In genomic region chr13:113153810-113154748, GRCh38 we compare ENCODE assay signal across 1 cellular context.
TF ChIP-seq lines count a peak whose summit lies in the region.

No MANE protein-coding gene starts in this region.

TF ChIP-seq in K562, 482 proteins besides CTCF, POLR2A, EP300 and RAD21 (continued from another document):
- TF ChIP-seq, protein P1, sequence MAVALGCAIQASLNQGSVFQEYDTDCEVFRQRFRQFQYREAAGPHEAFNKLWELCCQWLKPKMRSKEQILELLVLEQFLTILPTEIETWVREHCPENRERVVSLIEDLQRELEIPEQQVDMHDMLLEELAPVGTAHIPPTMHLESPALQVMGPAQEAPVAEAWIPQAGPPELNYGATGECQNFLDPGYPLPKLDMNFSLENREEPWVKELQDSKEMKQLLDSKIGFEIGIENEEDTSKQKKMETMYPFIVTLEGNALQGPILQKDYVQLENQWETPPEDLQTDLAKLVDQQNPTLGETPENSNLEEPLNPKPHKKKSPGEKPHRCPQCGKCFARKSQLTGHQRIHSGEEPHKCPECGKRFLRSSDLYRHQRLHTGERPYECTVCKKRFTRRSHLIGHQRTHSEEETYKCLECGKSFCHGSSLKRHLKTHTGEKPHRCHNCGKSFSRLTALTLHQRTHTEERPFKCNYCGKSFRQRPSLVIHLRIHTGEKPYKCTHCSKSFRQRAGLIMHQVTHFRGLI (CRISPR knock-in tag; IDR thresholded peaks at IDR 0.05), result no peak
- TF ChIP-seq NFXL1 (CRISPR knock-in tag; IDR thresholded peaks at IDR 0.05) (no peak), MYBL2 (IDR thresholded peaks at IDR 0.05; ENCODE audit: low read depth) (no peak), MYBL2 (CRISPR knock-in tag; IDR thresholded peaks at IDR 0.05; ENCODE audit: borderline replicate concordance) (no peak), NFIC (IDR thresholded peaks at IDR 0.05) (no peak), ZNF212 (CRISPR knock-in tag; IDR thresholded peaks at IDR 0.05) (no peak), TRIM28 (IDR thresholded peaks at IDR 0.05) (no peak), MBD2 (IDR thresholded peaks at IDR 0.05; ENCODE audit: borderline replicate concordance, low read depth) (0 out of 2 replicates have a peak, but pooled peaks have one; percentile 36), MTF1 (CRISPR knock-in tag; IDR thresholded peaks at IDR 0.05; ENCODE audit: borderline replicate concordance) (no peak), IRF9 (tag; IDR thresholded peaks at IDR 0.05) (no peak), TCF7 (IDR thresholded peaks at IDR 0.05; ENCODE audit: borderline replicate concordance) (no peak), ZBTB7A (IDR thresholded peaks at IDR 0.05; ENCODE audit: borderline replicate concordance, control insufficient read depth, low read depth, low read length) (no peak), ZKSCAN3 (CRISPR knock-in tag; IDR thresholded peaks at IDR 0.05) (no peak), FOXK2 (conservative IDR thresholded peaks at IDR 0.05 in 1 of 2, IDR thresholded peaks at IDR 0.05 in 1 of 2; ENCODE audit: low read depth in 2 of 2) (no peak), ZBTB2 (IDR thresholded peaks at IDR 0.05) (no peak), BACH1 (tag; IDR thresholded peaks at IDR 0.05) (no peak), CC2D1A (IDR thresholded peaks at IDR 0.05) (no peak), RBM39 (optimal IDR thresholded peaks at IDR 0.05; ENCODE audit: low read depth, low read length) (no peak), MECOM (CRISPR knock-in tag; IDR thresholded peaks at IDR 0.05) (no peak), ZNF699 (CRISPR knock-in tag; IDR thresholded peaks at IDR 0.05; ENCODE audit: insufficient replicate concordance) (no peak), MXI1 (IDR thresholded peaks at IDR 0.05; ENCODE audit: low read depth, low read length) (no peak), NR1H2 (CRISPR knock-in tag; IDR thresholded peaks at IDR 0.05) (no peak), ZNF511 (CRISPR knock-in tag; IDR thresholded peaks at IDR 0.05) (no peak), IRF2 (CRISPR knock-in tag; IDR thresholded peaks at IDR 0.05) (no peak), TCF3 (CRISPR knock-in tag; IDR thresholded peaks at IDR 0.05) (no peak), E2F3 (CRISPR knock-in tag; IDR thresholded peaks at IDR 0.05) (no peak), MTA2 (IDR thresholded peaks at IDR 0.05; ENCODE audit: low read depth) (no peak), COPS2 (conservative IDR thresholded peaks at IDR 0.05) (no peak), ZNF133 (CRISPR knock-in tag; IDR thresholded peaks at IDR 0.05) (no peak), SRSF3 (IDR thresholded peaks at IDR 0.05; ENCODE audit: insufficient read depth, low read length) (no peak), HNRNPH1 (optimal IDR thresholded peaks at IDR 0.05; ENCODE audit: low read depth, low read length) (no peak), TGIF2 (CRISPR knock-in tag; IDR thresholded peaks at IDR 0.05) (no peak), POLR2G (IDR thresholded peaks at IDR 0.05; ENCODE audit: low read depth, low read length) (peak; percentile 74), ZKSCAN8 (CRISPR knock-in tag; IDR thresholded peaks at IDR 0.05) (no peak), ZNF12 (CRISPR knock-in tag; IDR thresholded peaks at IDR 0.05) (no peak), ZBTB1 (CRISPR knock-in tag; IDR thresholded peaks at IDR 0.05; ENCODE audit: borderline replicate concordance, low read depth) (no peak), NFRKB (IDR thresholded peaks at IDR 0.05; ENCODE audit: low read depth) (0 out of 2 replicates have a peak, but pooled peaks have one; percentile 45), HMG20B (CRISPR knock-in tag; IDR thresholded peaks at IDR 0.05) (no peak), SMARCB1 (IDR thresholded peaks at IDR 0.05; ENCODE audit: insufficient read length, low read depth) (no peak)
- TF ChIP-seq, protein P2, sequence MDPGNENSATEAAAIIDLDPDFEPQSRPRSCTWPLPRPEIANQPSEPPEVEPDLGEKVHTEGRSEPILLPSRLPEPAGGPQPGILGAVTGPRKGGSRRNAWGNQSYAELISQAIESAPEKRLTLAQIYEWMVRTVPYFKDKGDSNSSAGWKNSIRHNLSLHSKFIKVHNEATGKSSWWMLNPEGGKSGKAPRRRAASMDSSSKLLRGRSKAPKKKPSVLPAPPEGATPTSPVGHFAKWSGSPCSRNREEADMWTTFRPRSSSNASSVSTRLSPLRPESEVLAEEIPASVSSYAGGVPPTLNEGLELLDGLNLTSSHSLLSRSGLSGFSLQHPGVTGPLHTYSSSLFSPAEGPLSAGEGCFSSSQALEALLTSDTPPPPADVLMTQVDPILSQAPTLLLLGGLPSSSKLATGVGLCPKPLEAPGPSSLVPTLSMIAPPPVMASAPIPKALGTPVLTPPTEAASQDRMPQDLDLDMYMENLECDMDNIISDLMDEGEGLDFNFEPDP (CRISPR knock-in tag; IDR thresholded peaks at IDR 0.05), result no peak
- TF ChIP-seq, protein P3, sequence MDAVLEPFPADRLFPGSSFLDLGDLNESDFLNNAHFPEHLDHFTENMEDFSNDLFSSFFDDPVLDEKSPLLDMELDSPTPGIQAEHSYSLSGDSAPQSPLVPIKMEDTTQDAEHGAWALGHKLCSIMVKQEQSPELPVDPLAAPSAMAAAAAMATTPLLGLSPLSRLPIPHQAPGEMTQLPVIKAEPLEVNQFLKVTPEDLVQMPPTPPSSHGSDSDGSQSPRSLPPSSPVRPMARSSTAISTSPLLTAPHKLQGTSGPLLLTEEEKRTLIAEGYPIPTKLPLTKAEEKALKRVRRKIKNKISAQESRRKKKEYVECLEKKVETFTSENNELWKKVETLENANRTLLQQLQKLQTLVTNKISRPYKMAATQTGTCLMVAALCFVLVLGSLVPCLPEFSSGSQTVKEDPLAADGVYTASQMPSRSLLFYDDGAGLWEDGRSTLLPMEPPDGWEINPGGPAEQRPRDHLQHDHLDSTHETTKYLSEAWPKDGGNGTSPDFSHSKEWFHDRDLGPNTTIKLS (IDR thresholded peaks at IDR 0.05; ENCODE audit: borderline replicate concordance, low read depth), result no peak
- TF ChIP-seq, protein P4, sequence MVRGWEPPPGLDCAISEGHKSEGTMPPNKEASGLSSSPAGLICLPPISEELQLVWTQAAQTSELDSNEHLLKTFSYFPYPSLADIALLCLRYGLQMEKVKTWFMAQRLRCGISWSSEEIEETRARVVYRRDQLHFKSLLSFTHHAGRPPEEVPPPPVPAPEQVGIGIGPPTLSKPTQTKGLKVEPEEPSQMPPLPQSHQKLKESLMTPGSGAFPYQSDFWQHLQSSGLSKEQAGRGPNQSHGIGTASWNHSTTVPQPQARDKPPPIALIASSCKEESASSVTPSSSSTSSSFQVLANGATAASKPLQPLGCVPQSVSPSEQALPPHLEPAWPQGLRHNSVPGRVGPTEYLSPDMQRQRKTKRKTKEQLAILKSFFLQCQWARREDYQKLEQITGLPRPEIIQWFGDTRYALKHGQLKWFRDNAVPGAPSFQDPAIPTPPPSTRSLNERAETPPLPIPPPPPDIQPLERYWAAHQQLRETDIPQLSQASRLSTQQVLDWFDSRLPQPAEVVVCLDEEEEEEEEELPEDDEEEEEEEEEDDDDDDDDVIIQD (CRISPR knock-in tag; IDR thresholded peaks at IDR 0.05), result no peak
- TF ChIP-seq, protein P5, sequence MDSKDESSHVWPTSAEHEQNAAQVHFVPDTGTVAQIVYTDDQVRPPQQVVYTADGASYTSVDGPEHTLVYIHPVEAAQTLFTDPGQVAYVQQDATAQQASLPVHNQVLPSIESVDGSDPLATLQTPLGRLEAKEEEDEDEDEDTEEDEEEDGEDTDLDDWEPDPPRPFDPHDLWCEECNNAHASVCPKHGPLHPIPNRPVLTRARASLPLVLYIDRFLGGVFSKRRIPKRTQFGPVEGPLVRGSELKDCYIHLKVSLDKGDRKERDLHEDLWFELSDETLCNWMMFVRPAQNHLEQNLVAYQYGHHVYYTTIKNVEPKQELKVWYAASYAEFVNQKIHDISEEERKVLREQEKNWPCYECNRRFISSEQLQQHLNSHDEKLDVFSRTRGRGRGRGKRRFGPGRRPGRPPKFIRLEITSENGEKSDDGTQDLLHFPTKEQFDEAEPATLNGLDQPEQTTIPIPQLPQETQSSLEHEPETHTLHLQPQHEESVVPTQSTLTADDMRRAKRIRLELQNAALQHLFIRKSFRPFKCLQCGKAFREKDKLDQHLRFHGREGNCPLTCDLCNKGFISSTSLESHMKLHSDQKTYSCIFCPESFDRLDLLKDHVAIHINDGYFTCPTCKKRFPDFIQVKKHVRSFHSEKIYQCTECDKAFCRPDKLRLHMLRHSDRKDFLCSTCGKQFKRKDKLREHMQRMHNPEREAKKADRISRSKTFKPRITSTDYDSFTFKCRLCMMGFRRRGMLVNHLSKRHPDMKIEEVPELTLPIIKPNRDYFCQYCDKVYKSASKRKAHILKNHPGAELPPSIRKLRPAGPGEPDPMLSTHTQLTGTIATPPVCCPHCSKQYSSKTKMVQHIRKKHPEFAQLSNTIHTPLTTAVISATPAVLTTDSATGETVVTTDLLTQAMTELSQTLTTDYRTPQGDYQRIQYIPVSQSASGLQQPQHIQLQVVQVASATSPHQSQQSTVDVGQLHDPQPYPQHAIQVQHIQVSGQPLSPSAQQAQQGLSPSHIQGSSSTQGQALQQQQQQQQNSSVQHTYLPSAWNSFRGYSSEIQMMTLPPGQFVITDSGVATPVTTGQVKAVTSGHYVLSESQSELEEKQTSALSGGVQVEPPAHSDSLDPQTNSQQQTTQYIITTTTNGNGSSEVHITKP (IDR thresholded peaks at IDR 0.05; ENCODE audit: partially characterized antibody), result no peak
- TF ChIP-seq, protein P6, sequence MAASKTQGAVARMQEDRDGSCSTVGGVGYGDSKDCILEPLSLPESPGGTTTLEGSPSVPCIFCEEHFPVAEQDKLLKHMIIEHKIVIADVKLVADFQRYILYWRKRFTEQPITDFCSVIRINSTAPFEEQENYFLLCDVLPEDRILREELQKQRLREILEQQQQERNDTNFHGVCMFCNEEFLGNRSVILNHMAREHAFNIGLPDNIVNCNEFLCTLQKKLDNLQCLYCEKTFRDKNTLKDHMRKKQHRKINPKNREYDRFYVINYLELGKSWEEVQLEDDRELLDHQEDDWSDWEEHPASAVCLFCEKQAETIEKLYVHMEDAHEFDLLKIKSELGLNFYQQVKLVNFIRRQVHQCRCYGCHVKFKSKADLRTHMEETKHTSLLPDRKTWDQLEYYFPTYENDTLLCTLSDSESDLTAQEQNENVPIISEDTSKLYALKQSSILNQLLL (CRISPR knock-in tag; IDR thresholded peaks at IDR 0.05; ENCODE audit: borderline replicate concordance), result no peak
